2 cellular contexts compared by ENCODE assay signal in the genomic region with DNA sequence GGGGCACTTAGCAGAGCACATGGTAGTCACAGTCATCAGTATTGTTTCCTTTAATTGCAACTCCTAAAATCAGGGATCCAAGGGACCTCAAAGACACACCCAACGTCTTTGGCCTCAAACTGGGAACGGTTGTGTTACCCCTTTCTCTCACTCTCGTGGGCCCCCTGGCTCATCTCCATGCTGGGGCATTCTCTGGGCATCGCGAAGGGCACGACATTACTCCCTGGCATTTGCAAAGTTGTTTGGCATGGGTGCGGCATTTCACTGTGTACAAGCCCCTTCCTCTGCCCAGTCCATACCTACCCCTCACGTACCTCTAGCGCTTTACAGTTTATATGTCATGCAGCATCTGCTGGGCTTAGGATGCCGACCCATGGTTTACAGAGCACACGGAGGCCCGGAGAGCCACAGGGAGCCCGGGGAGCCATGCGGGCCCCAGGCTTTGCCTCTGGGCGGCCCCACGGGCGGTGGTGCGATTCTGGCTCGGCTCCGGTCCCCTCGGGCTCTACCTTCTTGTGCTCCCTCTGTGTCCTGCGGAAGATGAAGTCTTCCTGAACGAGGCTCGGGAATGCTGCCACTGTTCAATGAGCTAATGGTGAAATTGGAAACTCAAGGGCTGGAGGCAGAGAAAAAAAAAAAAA.
TF ChIP-seq lines count a peak whose summit lies in the region.

No MANE protein-coding gene starts in this region.

TF ChIP-seq in GM23338, 12 proteins besides CTCF, POLR2A, EP300 and RAD21:
- no peak for TF ChIP-seq JUNB (IDR thresholded peaks at IDR 0.05; ENCODE audit: unreplicated experiment)
- TF ChIP-seq, protein P1, sequence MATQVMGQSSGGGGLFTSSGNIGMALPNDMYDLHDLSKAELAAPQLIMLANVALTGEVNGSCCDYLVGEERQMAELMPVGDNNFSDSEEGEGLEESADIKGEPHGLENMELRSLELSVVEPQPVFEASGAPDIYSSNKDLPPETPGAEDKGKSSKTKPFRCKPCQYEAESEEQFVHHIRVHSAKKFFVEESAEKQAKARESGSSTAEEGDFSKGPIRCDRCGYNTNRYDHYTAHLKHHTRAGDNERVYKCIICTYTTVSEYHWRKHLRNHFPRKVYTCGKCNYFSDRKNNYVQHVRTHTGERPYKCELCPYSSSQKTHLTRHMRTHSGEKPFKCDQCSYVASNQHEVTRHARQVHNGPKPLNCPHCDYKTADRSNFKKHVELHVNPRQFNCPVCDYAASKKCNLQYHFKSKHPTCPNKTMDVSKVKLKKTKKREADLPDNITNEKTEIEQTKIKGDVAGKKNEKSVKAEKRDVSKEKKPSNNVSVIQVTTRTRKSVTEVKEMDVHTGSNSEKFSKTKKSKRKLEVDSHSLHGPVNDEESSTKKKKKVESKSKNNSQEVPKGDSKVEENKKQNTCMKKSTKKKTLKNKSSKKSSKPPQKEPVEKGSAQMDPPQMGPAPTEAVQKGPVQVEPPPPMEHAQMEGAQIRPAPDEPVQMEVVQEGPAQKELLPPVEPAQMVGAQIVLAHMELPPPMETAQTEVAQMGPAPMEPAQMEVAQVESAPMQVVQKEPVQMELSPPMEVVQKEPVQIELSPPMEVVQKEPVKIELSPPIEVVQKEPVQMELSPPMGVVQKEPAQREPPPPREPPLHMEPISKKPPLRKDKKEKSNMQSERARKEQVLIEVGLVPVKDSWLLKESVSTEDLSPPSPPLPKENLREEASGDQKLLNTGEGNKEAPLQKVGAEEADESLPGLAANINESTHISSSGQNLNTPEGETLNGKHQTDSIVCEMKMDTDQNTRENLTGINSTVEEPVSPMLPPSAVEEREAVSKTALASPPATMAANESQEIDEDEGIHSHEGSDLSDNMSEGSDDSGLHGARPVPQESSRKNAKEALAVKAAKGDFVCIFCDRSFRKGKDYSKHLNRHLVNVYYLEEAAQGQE (IDR thresholded peaks at IDR 0.05; ENCODE audit: unreplicated experiment): no peak

TF ChIP-seq in H1, 55 proteins besides CTCF, POLR2A, EP300 and RAD21:
- TF ChIP-seq BRCA1 (IDR thresholded peaks at IDR 0.05; ENCODE audit: low read depth, low read length) (no peak), CBX8 (IDR thresholded peaks at IDR 0.05; ENCODE audit: borderline replicate concordance, low read depth, low read length) (no peak), TCF12 (IDR thresholded peaks at IDR 0.05; ENCODE audit: low read depth, low read length) (no peak), CBX5 (IDR thresholded peaks at IDR 0.05; ENCODE audit: low read depth, low read length) (no peak)
